Comparison of ENCODE assay signal across 1 cellular context in genomic region chr15:41233367-41233771, GRCh38.
A peak's percentile ranks its signal among the peaks of the same experiment; 100 is the strongest.
TF ChIP-seq lines count a peak whose summit lies in the region.

No MANE protein-coding gene starts in this region.

TF ChIP-seq in K562, 482 proteins besides CTCF, POLR2A, EP300 and RAD21 (continued from another document and continues in another):
- no peak for TF ChIP-seq PATZ1 (CRISPR knock-in tag; IDR thresholded peaks at IDR 0.05; ENCODE audit: borderline replicate concordance)
- no peak for TF ChIP-seq CCNT2 (IDR thresholded peaks at IDR 0.05; ENCODE audit: borderline replicate concordance, extremely low read depth, insufficient read length, low read depth, low read length)
- peak; percentile 89 for TF ChIP-seq ZEB2 (IDR thresholded peaks at IDR 0.05)
- no peak for TF ChIP-seq KDM4B (IDR thresholded peaks at IDR 0.05; ENCODE audit: borderline replicate concordance in 2 of 2, low read depth in 1 of 2)
- no peak for TF ChIP-seq ELF4 (CRISPR knock-in tag; IDR thresholded peaks at IDR 0.05)
- no peak for TF ChIP-seq CHD2 (IDR thresholded peaks at IDR 0.05; ENCODE audit: low read depth, low read length)
- no peak for TF ChIP-seq NR4A1 (CRISPR knock-in tag; IDR thresholded peaks at IDR 0.05)
- no peak for TF ChIP-seq NR4A1 (tag; IDR thresholded peaks at IDR 0.05)
- TF ChIP-seq ATF2 (CRISPR knock-in tag; IDR thresholded peaks at IDR 0.05) = no peak
- no peak for TF ChIP-seq ZNF592 (IDR thresholded peaks at IDR 0.05)
- no peak for TF ChIP-seq CREB5 (CRISPR knock-in tag; IDR thresholded peaks at IDR 0.05)
- no peak for TF ChIP-seq ZKSCAN1 (IDR thresholded peaks at IDR 0.05; ENCODE audit: low read depth, low read length)
- no peak for TF ChIP-seq PURB (CRISPR knock-in tag; IDR thresholded peaks at IDR 0.05; ENCODE audit: low read depth)
- TF ChIP-seq ATF3 (IDR thresholded peaks at IDR 0.05) = peak; percentile 88
- no peak for TF ChIP-seq ATF3 (CRISPR knock-in tag; conservative IDR thresholded peaks at IDR 0.05)
- TF ChIP-seq ELF1 (tag; IDR thresholded peaks at IDR 0.05) = no peak
- no peak for TF ChIP-seq ZNF140 (CRISPR knock-in tag; IDR thresholded peaks at IDR 0.05)
- TF ChIP-seq ZC3H4 (CRISPR knock-in tag; IDR thresholded peaks at IDR 0.05; ENCODE audit: borderline replicate concordance) = no peak; the same call in 1 of the 2 replicates
- no peak for TF ChIP-seq ZNF398 (CRISPR knock-in tag; IDR thresholded peaks at IDR 0.05)
- TF ChIP-seq ZNF280B (CRISPR knock-in tag; IDR thresholded peaks at IDR 0.05) = no peak
- no peak for TF ChIP-seq TAF7 (tag; IDR thresholded peaks at IDR 0.05)
- TF ChIP-seq HNRNPH1 (optimal IDR thresholded peaks at IDR 0.05; ENCODE audit: low read depth, low read length) = no peak
- TF ChIP-seq KLF10 (CRISPR knock-in tag; IDR thresholded peaks at IDR 0.05) = no peak
- no peak for TF ChIP-seq U2AF1 (optimal IDR thresholded peaks at IDR 0.05; ENCODE audit: low read depth, low read length)
- no peak for TF ChIP-seq SMC3 (conservative IDR thresholded peaks at IDR 0.05; ENCODE audit: insufficient read depth, low read depth, low read length)
- no peak for TF ChIP-seq ARID4B (CRISPR knock-in tag; IDR thresholded peaks at IDR 0.05)
- TF ChIP-seq TRIM28 (IDR thresholded peaks at IDR 0.05) = peak; percentile 35; the same call in 1 of the 2 replicates
- TF ChIP-seq RBM14 (IDR thresholded peaks at IDR 0.05; ENCODE audit: borderline replicate concordance, insufficient read depth, low read depth, low read length) = no peak
- no peak for TF ChIP-seq TSC22D4 (tag; IDR thresholded peaks at IDR 0.05)
- no peak for TF ChIP-seq DLX4 (CRISPR knock-in tag; IDR thresholded peaks at IDR 0.05)
- peak in 1 of 2 experiments; percentile 74; a peak in 2 of 4 replicates for TF ChIP-seq ZMIZ1 (IDR thresholded peaks at IDR 0.05; ENCODE audit: low read depth in 2 of 2, low read length in 2 of 2)
- no peak for TF ChIP-seq ZNF232 (CRISPR knock-in tag; IDR thresholded peaks at IDR 0.05)
- TF ChIP-seq HES1 (IDR thresholded peaks at IDR 0.05; ENCODE audit: low read depth) = peak; percentile 53; the same call in 1 of the 2 replicates
- peak; percentile 80; the same call in 1 of the 2 replicates for TF ChIP-seq MTA1 (IDR thresholded peaks at IDR 0.05; ENCODE audit: borderline replicate concordance)
- no peak for TF ChIP-seq TAF9B (IDR thresholded peaks at IDR 0.05; ENCODE audit: partially characterized antibody)
